Comparison of ENCODE assay signal across 18 cellular contexts in the genomic region with DNA sequence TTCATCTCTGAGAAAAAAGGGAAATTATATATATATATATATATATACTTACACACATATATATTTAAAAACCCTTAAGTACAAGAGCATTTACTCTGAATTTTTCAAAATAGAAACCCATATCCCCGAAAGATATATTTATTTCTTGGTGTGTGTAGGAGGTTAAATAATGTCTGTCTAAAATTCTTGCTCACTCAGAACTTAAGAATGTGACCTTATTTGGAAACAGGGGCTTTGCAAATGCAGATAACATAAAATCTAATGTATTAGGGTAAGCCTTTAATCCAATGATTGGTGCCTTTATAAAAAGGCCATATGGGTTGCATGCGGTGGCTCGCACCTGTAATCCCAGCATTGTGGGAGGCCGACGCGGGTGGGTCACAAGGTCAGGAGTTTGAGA.
"Had no signal": no experiment of that assay in that cellular context is flagged by ENCODE, and none has a peak within 500 bp of the region (broad histone marks: within the 10 kb centered on the region; RNA-seq: fewer than 3 reads in every experiment).

No MANE protein-coding gene starts in this region.

- H3K36me3 ChIP-seq: left lung, neural progenitor cell, tibial artery had no signal

- H3K27ac ChIP-seq: body of pancreas, hepatocyte, left lung, neural progenitor cell, parathyroid adenoma, tibial artery had no signal

- ATAC-seq: body of pancreas; left lung; stimulated activated memory B cell treated with anti-CD40 and anti-IgM and Interleukin-4, amounts not matched to agents 10 μg/mL and 1 μg/mL and 100 μg/mL, for 72 hours; WTC11 had no signal

- H3K4me3 ChIP-seq: body of pancreas, hepatocyte, left lung, neural progenitor cell, tibial artery had no signal

- H3K4me1 ChIP-seq: body of pancreas, left lung, neural progenitor cell, parathyroid adenoma, tibial artery had no signal

- H2AFZ ChIP-seq: hepatocyte, neural progenitor cell, parathyroid adenoma had no signal

- H3K9me3 ChIP-seq: body of pancreas, left lung, tibial artery had no signal

- H3K4me2 ChIP-seq: hepatocyte, neural progenitor cell had no signal

- H3K9ac ChIP-seq: neural progenitor cell, parathyroid adenoma had no signal

- H3K79me2 ChIP-seq: hepatocyte, parathyroid adenoma had no signal

- DNase-seq: activated CD4-positive, alpha-beta memory T cell treated with anti-CD3 and anti-CD28 coated beads, Interleukin-2, amount 10 ng/mL, durations not matched to agents 7 days and 5 days; activated CD4-positive, alpha-beta T cell treated with anti-CD3 and anti-CD28 coated beads for 4 hours; activated naive CD4-positive, alpha-beta T cell treated with anti-CD3 and anti-CD28 coated beads, Interleukin-2, amount 50 U/mL, for 16 hours; activated T-cell treated with anti-CD3 and anti-CD28 coated beads, Interleukin-2, amount 50 U/mL, for 24 hours; body of pancreas; central memory CD4-positive, alpha-beta T cell; effector memory CD4-positive, alpha-beta T cell; kidney; left lung; mammary epithelial cell; retina; stimulated activated CD4-positive, alpha-beta T cell treated with anti-CD3 and anti-CD28 coated beads, Interleukin-2, amount 100 ng/mL, for 48 hours; tibial artery had no signal

- H3K27me3 ChIP-seq: body of pancreas, hepatocyte, left lung, neural progenitor cell, tibial artery had no signal
